Comparison of ENCODE assay signal across 23 cellular contexts in the genomic region with DNA sequence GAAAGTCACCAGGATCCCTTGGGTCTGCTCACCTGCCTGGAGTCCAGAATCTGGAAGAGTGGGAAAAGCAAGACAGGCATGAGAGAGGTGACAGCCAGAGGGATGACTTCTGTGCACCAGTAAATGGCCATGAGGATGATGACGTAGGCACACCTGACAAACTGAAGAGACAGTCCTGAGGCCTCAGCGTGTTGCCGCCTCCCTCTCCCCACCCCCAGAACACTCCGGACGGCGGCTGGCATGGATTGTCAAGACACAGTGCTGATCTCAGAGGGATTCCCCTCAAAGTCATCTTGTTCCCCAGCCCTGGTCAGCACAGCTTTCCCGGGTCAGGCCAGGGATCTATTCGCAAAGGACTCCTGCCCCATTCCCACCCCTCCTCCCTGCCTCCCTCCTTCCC. TPM values are rescaled to one million over a fixed set of nuclear protein-coding genes. Genes with fewer than 3 reads are reported as not detected.
"Had no signal": no experiment of that assay in that cellular context is flagged by ENCODE, and none has a peak within 500 bp of the region (broad histone marks: within the 10 kb centered on the region; RNA-seq: fewer than 3 reads in every experiment).

No MANE protein-coding gene starts in this region.

- DNase-seq: effector CD4-positive, alpha-beta T cell; foreskin melanocyte; hippocampal formation; kidney glomerular epithelial cell; lower lobe of right lung; midbrain; nucleus accumbens; pancreas; psoas muscle; retina; stimulated activated CD4-positive, alpha-beta T cell treated with anti-CD3 and anti-CD28 coated beads, Interleukin-2, amount 100 ng/mL, for 24 hours; stimulated activated CD4-positive, alpha-beta T cell treated with anti-CD3 and anti-CD28 coated beads, Interleukin-4, amount 100 ng/mL, for 4 hours; stimulated activated naive B cell treated with anti-CD40 and anti-IgM and Interleukin-4, amounts not matched to agents 10 μg/mL and 1 μg/mL and 100 μg/mL, for 72 hours; stimulated activated naive CD8-positive, alpha-beta T cell treated with anti-CD3 and anti-CD28 coated beads, Interleukin-15, amount 100 ng/mL, for 72 hours; testis had no signal

- H3K27ac ChIP-seq: lower lobe of right lung, neural progenitor cell, pancreas, psoas muscle, sigmoid colon, skin epidermis, testis, tibial nerve had no signal

- H3K36me3 Mint-ChIP-seq: memory B cell; natural killer cell treated with Interleukin-12 subunit alpha and Interleukin-12 subunit beta and Interleukin-15 and Interleukin-18, amount 100 ng/mL, for 72 hours; neural progenitor cell; stimulated activated naive B cell treated with anti-CD40 and anti-IgM and Interleukin-4, amounts not matched to agents 10 μg/mL and 1 μg/mL and 100 μg/mL, for 72 hours had no signal

- H3K27ac Mint-ChIP-seq: memory B cell; natural killer cell treated with Interleukin-12 subunit alpha and Interleukin-12 subunit beta and Interleukin-15 and Interleukin-18, amount 100 ng/mL, for 72 hours; neural progenitor cell; stimulated activated naive B cell treated with anti-CD40 and anti-IgM and Interleukin-4, amounts not matched to agents 10 μg/mL and 1 μg/mL and 100 μg/mL, for 72 hours; stimulated activated naive CD8-positive, alpha-beta T cell treated with anti-CD3 and anti-CD28 coated beads, Interleukin-15, amount 100 ng/mL, for 72 hours had no signal

- ATAC-seq: lower lobe of right lung; pancreas; psoas muscle; stimulated activated naive B cell treated with anti-CD40 and anti-IgM and Interleukin-4, amounts not matched to agents 10 μg/mL and 1 μg/mL and 100 μg/mL, for 72 hours; stimulated activated naive CD8-positive, alpha-beta T cell treated with anti-CD3 and anti-CD28 coated beads, Interleukin-15, amount 100 ng/mL, for 72 hours had no signal

- H3K4me3 ChIP-seq: lower lobe of right lung, neural progenitor cell, pancreas, psoas muscle, sigmoid colon, skin epidermis, testis, tibial nerve had no signal

- H3K9me3 Mint-ChIP-seq: memory B cell; natural killer cell treated with Interleukin-12 subunit alpha and Interleukin-12 subunit beta and Interleukin-15 and Interleukin-18, amount 100 ng/mL, for 72 hours; neural progenitor cell; stimulated activated naive B cell treated with anti-CD40 and anti-IgM and Interleukin-4, amounts not matched to agents 10 μg/mL and 1 μg/mL and 100 μg/mL, for 72 hours; stimulated activated naive CD8-positive, alpha-beta T cell treated with anti-CD3 and anti-CD28 coated beads, Interleukin-15, amount 100 ng/mL, for 72 hours had no signal

- H3K4me1 Mint-ChIP-seq: memory B cell had no signal

- H3K4me3 Mint-ChIP-seq: memory B cell; natural killer cell treated with Interleukin-12 subunit alpha and Interleukin-12 subunit beta and Interleukin-15 and Interleukin-18, amount 100 ng/mL, for 72 hours; neural progenitor cell; stimulated activated naive B cell treated with anti-CD40 and anti-IgM and Interleukin-4, amounts not matched to agents 10 μg/mL and 1 μg/mL and 100 μg/mL, for 72 hours; stimulated activated naive CD8-positive, alpha-beta T cell treated with anti-CD3 and anti-CD28 coated beads, Interleukin-15, amount 100 ng/mL, for 72 hours had no signal

RNA-seq across cellular contexts. Expression of gene SLC13A5, which starts 6.2 kb away (rescaled TPM):
- total RNA-seq: lower lobe of right lung; natural killer cell treated with Interleukin-12 subunit alpha and Interleukin-12 subunit beta and Interleukin-15 and Interleukin-18, amount 100 ng/mL, for 72 hours; subcutaneous adipose tissue; tibial nerve; urinary bladder had no signal
